Comparison of ENCODE assay signal across 8 cellular contexts in the genomic region with DNA sequence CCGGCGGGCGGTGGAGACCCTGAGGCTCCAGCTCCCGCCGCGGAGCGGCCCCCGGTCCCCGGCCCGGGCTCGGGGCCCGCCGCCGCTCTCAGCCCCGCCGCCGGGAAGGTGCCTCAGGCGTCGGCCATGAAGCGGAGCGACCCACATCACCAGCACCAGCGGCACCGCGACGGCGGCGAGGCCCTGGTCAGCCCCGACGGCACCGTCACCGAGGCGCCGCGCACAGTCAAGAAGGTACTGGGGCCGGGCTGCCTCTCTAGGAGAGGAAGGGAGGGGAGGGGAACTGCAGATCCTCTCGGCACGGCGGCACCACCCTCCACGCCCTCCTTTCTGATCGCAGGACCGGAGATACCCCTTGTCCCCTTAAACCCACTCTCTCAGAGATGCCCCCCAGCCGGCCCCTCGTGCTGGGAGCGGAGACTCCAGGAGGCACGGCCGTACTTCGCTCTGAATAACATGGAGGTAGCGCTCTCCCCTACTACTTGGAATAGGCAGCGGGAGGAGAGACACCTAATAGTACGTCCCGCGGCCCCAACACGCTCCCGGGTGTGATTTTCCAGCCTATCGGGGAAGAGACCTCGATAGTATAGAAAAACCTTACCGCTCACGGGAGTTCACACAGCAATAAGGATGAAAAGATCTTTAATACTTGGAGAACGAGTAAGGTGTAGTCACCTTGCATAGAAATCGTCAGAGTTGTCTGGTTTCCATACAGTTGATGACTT. TPM values are rescaled to one million over a fixed set of nuclear protein-coding genes. Genes with fewer than 3 reads are reported as not detected.
A peak's percentile ranks its signal among the peaks of the same experiment; 100 is the strongest.
DNase-seq lines count a peak whose midpoint lies in the region; ATAC-seq and TF ChIP-seq lines count a peak whose summit lies in the region.

No MANE protein-coding gene starts in this region.

- WGBS in endodermal cell (ENCODE audit: insufficient coverage in 1 of 2, insufficient read length in 1 of 2), 2 experiments, result 0 to 1% methylated on average over 21 to 60 of the region's 60 CpGs

- no peak for TF ChIP-seq CTCF in A673 (conservative IDR thresholded peaks at IDR 0.05; ENCODE audit: low read depth, low read length)
- TF ChIP-seq CTCF in endodermal cell (conservative IDR thresholded peaks at IDR 0.05), result no peak

- H3K4me3 Mint-ChIP-seq in endodermal cell, result peak overlapping the region; percentile 83

- CTCF ChIA-PET in A673 (lab: Charles Lee), result interaction anchor here (0.5 to 0.9 kb wide), 4 partner anchors 33 to 118 kb away, joined by 3 to 4 read pairs (median 3); no protein-coding TSS in a partner anchor

- POLR2A ChIA-PET in A673 (lab: Charles Lee; ENCODE audit: low non-redundant PET), result no interaction called here

- H3K9me3 Mint-ChIP-seq in endodermal cell, result no peaks in the 10 kb centered on the region

- H3K9me3 ChIP-seq in A673 (ENCODE audit: low read depth, low read length, poor library complexity, severe bottlenecking) (no peaks in the 10 kb centered on the region), endodermal cell (ENCODE audit: control insufficient read depth, low read length) (no peaks in the 10 kb centered on the region)

- DNase-seq in A673 (ENCODE audit: low spot score) (peak; percentile 69), NCI-H526 treated with DMSO at 0.1 percent for 48 hours (lab: John Stamatoyannopoulos, UW) (peak; percentile 73), endodermal cell (peak; percentile 84), mucosa of gallbladder (ENCODE audit: low spot score) (peak; percentile 48)
- peak; percentile 15 to 36 for DNase-seq in activated CD8-positive, alpha-beta memory T cell treated with anti-CD3 and anti-CD28 coated beads for 4 hours (ENCODE audit: low read depth in 2 of 2)
- DNase-seq in stimulated activated CD8-positive, alpha-beta memory T cell treated with anti-CD3 and anti-CD28 coated beads, Interleukin-4, amount 100 ng/mL, for 4 hours (ENCODE audit: low read depth in 2 of 2, low spot score in 1 of 2), result peak; percentile 10 to 15

- H3K27me3 ChIP-seq in A673 (replicated peaks; ENCODE audit: insufficient read depth, low read depth, low read length, poor library complexity) (no peaks in the 10 kb centered on the region), endodermal cell (ENCODE audit: control insufficient read depth, insufficient read depth, low read length, poor library complexity, severe bottlenecking) (no peaks in the 10 kb centered on the region)

- H3K36me3 ChIP-seq in A673 (ENCODE audit: insufficient read depth, low read length, poor library complexity, severe bottlenecking), result no peaks in the 10 kb centered on the region
- no peaks in the 10 kb centered on the region for H3K36me3 ChIP-seq in endodermal cell (ENCODE audit: control insufficient read depth, insufficient read depth, low read length)

- peak overlapping the region; percentile 70 for H3K27ac ChIP-seq in A673 (ENCODE audit: low read depth, low read length, poor library complexity, severe bottlenecking)
- H3K27ac ChIP-seq in endodermal cell (ENCODE audit: low read depth, low read length), result peak overlapping the region; percentile 70

- intact Hi-C loops in A673 (cut with micrococcal nuclease; ENCODE audit: unreplicated experiment), result no loop called here

- H3K9ac ChIP-seq in endodermal cell (ENCODE audit: extremely low read depth, low read length, poor library complexity, severe bottlenecking), result peak overlapping the region; percentile 42

- H3K4me1 ChIP-seq in A673 (ENCODE audit: insufficient read depth, low read length, poor library complexity, severe bottlenecking) (peaks cover 8% of the 10 kb centered on the region), endodermal cell (ENCODE audit: control insufficient read depth, insufficient read depth, low read length) (peaks cover 4% of the 10 kb centered on the region)

- peaks cover 26% of the 10 kb centered on the region for H3K4me1 Mint-ChIP-seq in endodermal cell

- no peaks in the 10 kb centered on the region for H3K36me3 Mint-ChIP-seq in endodermal cell (ENCODE audit: low read depth)

- H3K4me3 ChIP-seq in A673 (ENCODE audit: low read depth, low read length, poor library complexity, severe bottlenecking) (peak overlapping the region; percentile 81), endodermal cell (ENCODE audit: low read length) (peak overlapping the region; percentile 84)

- H3K27me3 Mint-ChIP-seq in endodermal cell (ENCODE audit: insufficient read depth), result no peaks in the 10 kb centered on the region

- ATAC-seq in GM18867 (IDR thresholded peaks at IDR 0.05; ENCODE audit: unreplicated experiment) (peak; percentile 38), HG03097 (IDR thresholded peaks at IDR 0.05; ENCODE audit: low FRiP score, unreplicated experiment) (peak; percentile 20)

- BruUV-seq in A673 (replicated peaks; lab: Mats Ljungman, UMichigan), result no TSS peak

- H3K27ac Mint-ChIP-seq in endodermal cell, result peak overlapping the region; percentile 91

RNA-seq across cellular contexts. Expression of gene AHCYL2, which starts 0.5 kb away (rescaled TPM):
- total RNA-seq in A673 (2021) (27.2 and 35.2 TPM in 2 replicates), endodermal cell (10 to 100 TPM; 30.8 to 31.4 TPM), mucosa of gallbladder (165 TPM)
- polyA plus RNA-seq in endodermal cell (2013, experiment 1 of 2), result 15.7 TPM
- 18.1 TPM for polyA plus RNA-seq in endodermal cell (2013, experiment 2 of 2)

RNA-seq across cellular contexts. Expression of gene SMO, which starts 36.9 kb away (rescaled TPM):
- total RNA-seq in A673 (2021) (40.3 and 40.8 TPM in 2 replicates), endodermal cell (10 to 100 TPM; 75.5 to 76.2 TPM), mucosa of gallbladder (15.8 TPM)
- 72.7 TPM for polyA plus RNA-seq in endodermal cell (2013, experiment 1 of 2)
- polyA plus RNA-seq in endodermal cell (2013, experiment 2 of 2), result 71.3 TPM

Comparison
In these comparisons a context has a peak if more than half of its experiments do, and no peak if none do; other contexts are left out.
1. Peak in every context shown above with its lines: DNase-seq, ATAC-seq, H3K4me3 ChIP-seq and H3K27ac ChIP-seq.
2. DNase-seq: peak in every context shown above with its lines; median percentile 84 in endodermal cell; 73 in NCI-H526 treated with DMSO at 0.1 percent for 48 hours; 69 in A673; 48 in mucosa of gallbladder; 26 in activated CD8-positive, alpha-beta memory T cell treated with anti-CD3 and anti-CD28 coated beads for 4 hours; 12 in stimulated activated CD8-positive, alpha-beta memory T cell treated with anti-CD3 and anti-CD28 coated beads, Interleukin-4, amount 100 ng/mL, for 4 hours.